ENCODE assay signal across 17 cellular contexts in genomic region chrX:11188664-11189063, GRCh38.
A peak's percentile ranks its signal among the peaks of the same experiment; 100 is the strongest.
DNase-seq lines count a peak whose midpoint lies in the region; ATAC-seq, FAIRE-seq and TF ChIP-seq lines count a peak whose summit lies in the region.
"Had no signal": no experiment of that assay in that cellular context is flagged by ENCODE, and none has a peak within 500 bp of the region (broad histone marks: within the 10 kb centered on the region; RNA-seq: fewer than 3 reads in every experiment).

No MANE protein-coding gene starts in this region.

- TF ChIP-seq CTCF in PC-3 (conservative IDR thresholded peaks at IDR 0.05; ENCODE audit: low read depth, low read length) = no peak
- TF ChIP-seq CTCF in chondrocyte (IDR thresholded peaks at IDR 0.05) = no peak
- TF ChIP-seq CTCF in mesothelial cell of epicardium (IDR thresholded peaks at IDR 0.05; ENCODE audit: unreplicated experiment) = no peak

- POLR2A ChIA-PET in PC-3 (lab: Charles Lee; ENCODE audit: unreplicated experiment) = interaction anchor here (0.7 kb wide), 1 partner anchor 31 kb away, joined by 6 read pairs; no protein-coding TSS in a partner anchor

- no peaks in the 10 kb centered on the region for H4K20me1 ChIP-seq in PC-3 (ENCODE audit: low read length)

- peaks cover 45% of the 10 kb centered on the region for H3K4me1 ChIP-seq in PC-3 (ENCODE audit: insufficient read depth, low read length)
- H3K4me1 ChIP-seq: ascending aorta had no signal

- H3K27me3 Mint-ChIP-seq in chondrocyte (ENCODE audit: low read depth) = no peaks in the 10 kb centered on the region
- no peaks in the 10 kb centered on the region for H3K27me3 Mint-ChIP-seq in mesothelial cell of epicardium (ENCODE audit: low read depth)

- intact Hi-C loops in PC-3 (cut with micrococcal nuclease) = loop anchor here (10.0 kb wide), 2 partner anchors 156 to 186 kb away; no protein-coding TSS in a partner anchor

- H3K4me1 Mint-ChIP-seq in chondrocyte (ENCODE audit: low read depth) (peaks cover 6% of the 10 kb centered on the region), mesothelial cell of epicardium (peaks cover 19% of the 10 kb centered on the region)

- CTCF ChIA-PET in PC-3 (lab: Charles Lee) = no interaction called here

- no peaks in the 10 kb centered on the region for H3K9me2 ChIP-seq in PC-3 (replicated peaks; ENCODE audit: low read length)

- H3K27ac Mint-ChIP-seq in chondrocyte (ENCODE audit: unreplicated experiment) (no peak overlapping the region), mesothelial cell of epicardium (no peak overlapping the region)

- no peak overlapping the region for H3K4me3 ChIP-seq in PC-3 (ENCODE audit: low read length)
- H3K4me3 ChIP-seq: ascending aorta, gastrocnemius medialis, ovary, PC-9, thoracic aorta had no signal

- H3K36me3 Mint-ChIP-seq in chondrocyte (ENCODE audit: low read depth) (no peaks in the 10 kb centered on the region), mesothelial cell of epicardium (no peaks in the 10 kb centered on the region)

- ATAC-seq in PC-3 = peak; percentile 92
- no peak for ATAC-seq in HG03565 (IDR thresholded peaks at IDR 0.05; ENCODE audit: unreplicated experiment)
- ATAC-seq: gastrocnemius medialis had no signal

- H3K4me2 ChIP-seq in PC-3 (ENCODE audit: low read length) = peak overlapping the region; percentile 68
- H3K4me2 ChIP-seq: PC-9 had no signal

- FAIRE-seq in urothelium cell line (lab: Jason Lieb, UNC) = no peak

- H3K27me3 ChIP-seq in PC-3 (ENCODE audit: low read length) = no peaks in the 10 kb centered on the region
- H3K27me3 ChIP-seq: ascending aorta, gastrocnemius medialis, ovary had no signal

- BruUV-seq in PC-3 (replicated peaks; lab: Mats Ljungman, UMichigan) = no TSS peak

- H3F3A ChIP-seq in PC-3 (ENCODE audit: low read length, unreplicated experiment) = peaks cover 3% of the 10 kb centered on the region

- no peak overlapping the region for H2AFZ ChIP-seq in PC-3 (ENCODE audit: low read length)
- H2AFZ ChIP-seq: PC-9 had no signal

- no peaks in the 10 kb centered on the region for H3K36me3 ChIP-seq in PC-3 (ENCODE audit: low read depth, low read length)
- H3K36me3 ChIP-seq: ascending aorta, gastrocnemius medialis, ovary, thoracic aorta had no signal

- DNase-seq in stimulated activated CD4-positive, alpha-beta T cell treated with anti-CD3 and anti-CD28 coated beads, Interleukin-1b, Interleukin-23, amount 100 ng/mL, for 48 hours = peak; percentile 1
- no peak for DNase-seq in stimulated activated CD4-positive, alpha-beta T cell treated with anti-CD3 and anti-CD28 coated beads, Interleukin-4, amount 100 ng/mL, for 1 hour
- DNase-seq in PC-3 = peak; percentile 85
- DNase-seq in epithelial cell of prostate (ENCODE audit: low read depth, low spot score) = no peak
- DNase-seq in urothelium cell line (ENCODE audit: low spot score) = peak; percentile 5
- no peak for DNase-seq in chondrocyte (ENCODE audit: low spot score)
- DNase-seq in mesothelial cell of epicardium (ENCODE audit: low spot score in 2 of 2, unreplicated experiment in 2 of 2) = no peak
- DNase-seq: activated CD4-positive, alpha-beta T cell treated with anti-CD3 and anti-CD28 coated beads for 1 hour; gastrocnemius medialis; midbrain; NCI-H524 treated with DMSO at 0.1 percent for 48 hours; ovary; PC-9; T-helper 1 cell had no signal

- H3K9me3 Mint-ChIP-seq in chondrocyte (ENCODE audit: low read depth) (peaks cover 8% of the 10 kb centered on the region), mesothelial cell of epicardium (peaks cover 24% of the 10 kb centered on the region)

- H3K9ac ChIP-seq in PC-3 (ENCODE audit: low read length) = no peak overlapping the region

- H3K27ac ChIP-seq in PC-3 (ENCODE audit: low read length) (peak overlapping the region; percentile 38), epithelial cell of prostate (peak overlapping the region; percentile 81)
- H3K27ac ChIP-seq: ascending aorta, gastrocnemius medialis, ovary, PC-9, thoracic aorta had no signal

- no peaks in the 10 kb centered on the region for H3K79me2 ChIP-seq in PC-3 (ENCODE audit: low read length)

- H3K4me3 Mint-ChIP-seq in chondrocyte (ENCODE audit: unreplicated experiment) (no peak overlapping the region), mesothelial cell of epicardium (no peak overlapping the region)

- H3K9me3 ChIP-seq in PC-3 (ENCODE audit: low read length) = no peaks in the 10 kb centered on the region
- H3K9me3 ChIP-seq: ascending aorta, gastrocnemius medialis, ovary, thoracic aorta had no signal

Comparison
In these comparisons a context has a peak if more than half of its experiments do, and no peak if none do; other contexts are left out.
1. DNase-seq: peak in stimulated activated CD4-positive, alpha-beta T cell treated with anti-CD3 and anti-CD28 coated beads, Interleukin-1b, Interleukin-23, amount 100 ng/mL, for 48 hours (single experiment), PC-3 (single experiment) and urothelium cell line (single experiment); none in stimulated activated CD4-positive, alpha-beta T cell treated with anti-CD3 and anti-CD28 coated beads, Interleukin-4, amount 100 ng/mL, for 1 hour (single experiment), epithelial cell of prostate (single experiment), chondrocyte (single experiment) and mesothelial cell of epicardium (0 of 2).